Comparison of ENCODE assay signal across 15 cellular contexts in genomic region chr2:159637988-159638501, GRCh38. TPM values are rescaled to one million over a fixed set of nuclear protein-coding genes. Genes with fewer than 3 reads are reported as not detected.
DNase-seq lines count a peak whose midpoint lies in the region; ATAC-seq and TF ChIP-seq lines count a peak whose summit lies in the region.
"Had no signal": no experiment of that assay in that cellular context is flagged by ENCODE, and none has a peak within 500 bp of the region (broad histone marks: within the 10 kb centered on the region; RNA-seq: fewer than 3 reads in every experiment).

No MANE protein-coding gene starts in this region.

- POLR2A ChIA-PET in AG04449 (lab: Yijun Ruan, JAX) (no interaction called here), WTC11 (lab: Charles Lee) (interaction anchor here (1.4 kb wide), 1 partner anchor 23 kb away, joined by 5 read pairs; no protein-coding TSS in a partner anchor)

- DNase-seq in AG04449 (ENCODE audit: low read depth, low spot score), result peak; percentile 36
- DNase-seq in HCEC 1CT, result peak; percentile 81
- DNase-seq in WTC11 (ENCODE audit: low spot score), result no peak
- peak; percentile 100 for DNase-seq in foreskin keratinocyte
- DNase-seq in NCI-H128 (lab: John Stamatoyannopoulos, UW; ENCODE audit: unreplicated experiment), result no peak
- DNase-seq in activated effector memory CD4-positive, alpha-beta T cell treated with Interleukin-2 at 50 U/mL for 16 hours, result no peak
- DNase-seq in hypothalamus (lab: John Stamatoyannopoulos, UW), result no peak
- no peak for DNase-seq in osteocyte (ENCODE audit: extremely low spot score, unreplicated experiment)
- DNase-seq: activated CD8-positive, alpha-beta T cell treated with anti-CD3 and anti-CD28 coated beads, Interleukin-2, amount 10 ng/mL, durations not matched to agents 7 days and 5 days; activated naive CD4-positive, alpha-beta T cell treated with anti-CD3 and anti-CD28 coated beads, Interleukin-2, amount 50 U/mL, for 16 hours; BE2C; head of caudate nucleus; NCI-H2227 treated with DMSO at 0.1 percent for 48 hours had no signal

- H3K36me3 Mint-ChIP-seq in WTC11, result no peaks in the 10 kb centered on the region
- peaks cover 11% of the 10 kb centered on the region for H3K36me3 Mint-ChIP-seq in osteocyte (ENCODE audit: unreplicated experiment)

- H3K27ac Mint-ChIP-seq in WTC11, result peak overlapping the region; percentile 30
- no peak overlapping the region for H3K27ac Mint-ChIP-seq in osteocyte (ENCODE audit: unreplicated experiment)
- H3K27ac Mint-ChIP-seq: activated CD8-positive, alpha-beta T cell treated with anti-CD3 and anti-CD28 coated beads, Interleukin-2, amount 10 ng/mL, durations not matched to agents 7 days and 5 days had no signal

- CTCF ChIA-PET in AG04449 (lab: Yijun Ruan, JAX) (no interaction called here), WTC11 (lab: Charles Lee) (no interaction called here)

- H3K27ac ChIP-seq in foreskin keratinocyte, result peak overlapping the region; percentile 55
- H3K27ac ChIP-seq: PC-9 had no signal

- no peak overlapping the region for H3K4me3 Mint-ChIP-seq in WTC11
- H3K4me3 Mint-ChIP-seq in osteocyte (ENCODE audit: unreplicated experiment), result no peak overlapping the region
- H3K4me3 Mint-ChIP-seq: activated CD8-positive, alpha-beta T cell treated with anti-CD3 and anti-CD28 coated beads, Interleukin-2, amount 10 ng/mL, durations not matched to agents 7 days and 5 days had no signal

- H3K27me3 Mint-ChIP-seq in WTC11 (ENCODE audit: low read depth), result no peaks in the 10 kb centered on the region
- H3K27me3 Mint-ChIP-seq in osteocyte (ENCODE audit: unreplicated experiment), result no peaks in the 10 kb centered on the region

- ATAC-seq in WTC11, result no peak
- peak; percentile 95 for ATAC-seq in foreskin keratinocyte
- ATAC-seq: activated CD8-positive, alpha-beta T cell treated with anti-CD3 and anti-CD28 coated beads, Interleukin-2, amount 10 ng/mL, durations not matched to agents 7 days and 5 days had no signal

- H3K9me3 Mint-ChIP-seq in WTC11 (peaks cover 16% of the 10 kb centered on the region), osteocyte (ENCODE audit: unreplicated experiment) (peaks cover 22% of the 10 kb centered on the region)

- no peaks in the 10 kb centered on the region for H3K27me3 ChIP-seq in foreskin keratinocyte
- H3K27me3 ChIP-seq: BE2C had no signal

- H3K4me1 ChIP-seq in foreskin keratinocyte, result peaks cover 21% of the 10 kb centered on the region
- H3K4me1 ChIP-seq: BE2C had no signal

- H3K4me3 ChIP-seq in AG04449 (ENCODE audit: low read depth, low read length), result no peak overlapping the region
- H3K4me3 ChIP-seq: lung, PC-9 had no signal

- H3K4me1 Mint-ChIP-seq in WTC11, result peaks cover 13% of the 10 kb centered on the region
- peaks cover 15% of the 10 kb centered on the region for H3K4me1 Mint-ChIP-seq in osteocyte (ENCODE audit: unreplicated experiment)

- TF ChIP-seq CTCF in AG04449 (IDR thresholded peaks at IDR 0.05; ENCODE audit: insufficient read depth, low read length, missing control alignments) (no peak), WTC11 (IDR thresholded peaks at IDR 0.05) (no peak), foreskin keratinocyte (conservative IDR thresholded peaks at IDR 0.05) (no peak), osteocyte (IDR thresholded peaks at IDR 0.05) (no peak)

TF ChIP-seq in WTC11, 78 proteins besides CTCF, POLR2A, EP300 and RAD21 (continues in another document):
- no peak for TF ChIP-seq MXD4 (CRISPR knock-in tag; IDR thresholded peaks at IDR 0.05; ENCODE audit: borderline replicate concordance)
- no peak for TF ChIP-seq FOXK1 (CRISPR knock-in tag; IDR thresholded peaks at IDR 0.05)
- no peak for TF ChIP-seq USF1 (CRISPR knock-in tag; IDR thresholded peaks at IDR 0.05)
- no peak for TF ChIP-seq CREM (CRISPR knock-in tag; IDR thresholded peaks at IDR 0.05)
- no peak for TF ChIP-seq IRF2 (CRISPR knock-in tag; IDR thresholded peaks at IDR 0.05; ENCODE audit: borderline replicate concordance, low read depth)
- no peak for TF ChIP-seq GTF2I (CRISPR knock-in tag; conservative IDR thresholded peaks at IDR 0.05)
- TF ChIP-seq SOX15 (CRISPR knock-in tag; IDR thresholded peaks at IDR 0.05), result no peak
- TF ChIP-seq ZNF425 (CRISPR knock-in tag; conservative IDR thresholded peaks at IDR 0.05), result no peak
- TF ChIP-seq USF2 (CRISPR knock-in tag; IDR thresholded peaks at IDR 0.05), result no peak
- no peak for TF ChIP-seq SMAD3 (CRISPR knock-in tag; IDR thresholded peaks at IDR 0.05; ENCODE audit: borderline replicate concordance)
- no peak for TF ChIP-seq CDX4 (CRISPR knock-in tag; IDR thresholded peaks at IDR 0.05; ENCODE audit: borderline replicate concordance)
- TF ChIP-seq STAT6 (CRISPR knock-in tag; conservative IDR thresholded peaks at IDR 0.05; ENCODE audit: low read depth), result no peak
- TF ChIP-seq OVOL2 (CRISPR knock-in tag; IDR thresholded peaks at IDR 0.05; ENCODE audit: borderline replicate concordance), result no peak

RNA-seq across cellular contexts. Expression of gene BAZ2B, which starts 21.7 kb away (rescaled TPM):
- total RNA-seq in WTC11 (2021), result 31.1 to 33.7 TPM (median 33.0 TPM) in 3 replicates
- total RNA-seq in foreskin keratinocyte, result 28.5 and 33.8 TPM in 2 replicates
- polyA plus RNA-seq in foreskin keratinocyte, result 1.8 TPM in 2 replicates
- 81.5 and 82.9 TPM in 2 replicates for total RNA-seq in osteocyte

Comparison
In these comparisons a context has a peak if more than half of its experiments do, and no peak if none do; other contexts are left out.
1. DNase-seq: peak in AG04449 (single experiment), HCEC 1CT (single experiment) and foreskin keratinocyte (2 of 2); none in WTC11 (single experiment), NCI-H128 (single experiment), activated effector memory CD4-positive, alpha-beta T cell treated with Interleukin-2 at 50 U/mL for 16 hours (single experiment), hypothalamus (0 of 51) and osteocyte (single experiment).